ENCODE assay signal across 22 cellular contexts in genomic region chr5:147613359-147613758, GRCh38.
DNase-seq lines count a peak whose midpoint lies in the region; ATAC-seq, FAIRE-seq and TF ChIP-seq lines count a peak whose summit lies in the region.
"Had no signal": no experiment of that assay in that cellular context is flagged by ENCODE, and none has a peak within 500 bp of the region (broad histone marks: within the 10 kb centered on the region; RNA-seq: fewer than 3 reads in every experiment).

No MANE protein-coding gene starts in this region.

- H2BK5ac ChIP-seq in H9 (ENCODE audit: insufficient read length, low read length) = no peak overlapping the region

- H2BK12ac ChIP-seq in H9 (ENCODE audit: insufficient read length, low read depth, low read length) = no peak overlapping the region

- H3K27me3 ChIP-seq in liver (ENCODE audit: control insufficient read depth in 4 of 4, insufficient read depth in 4 of 4, low read length in 3 of 4) (no peaks in the 10 kb centered on the region), HepG2 (ENCODE audit: control insufficient read depth in 1 of 2, insufficient read depth in 2 of 2, low read length in 2 of 2) (no peaks in the 10 kb centered on the region), gastroesophageal sphincter (no peaks in the 10 kb centered on the region), stomach (peaks cover 0 to 5% (median 0%) of the 10 kb centered on the region in 3 donors), H9 (ENCODE audit: insufficient read depth, low read length) (no peaks in the 10 kb centered on the region), spleen (replicated peaks in 1 of 7) (peaks cover 0 to 5% (median 0%) of the 10 kb centered on the region in 7 donors)
- H3K27me3 ChIP-seq: neural progenitor cell had no signal

- no peak overlapping the region for H2AK5ac ChIP-seq in H9 (ENCODE audit: insufficient read length, low read length)

- TF ChIP-seq CTCF in liver (IDR thresholded peaks at IDR 0.05; ENCODE audit: low read depth, low read length, missing input control) = no peak
- TF ChIP-seq CTCF in HepG2 (CRISPR knock-in tag; IDR thresholded peaks at IDR 0.05) = no peak
- no peak for TF ChIP-seq CTCF in gastroesophageal sphincter (IDR thresholded peaks at IDR 0.05)
- no peak for TF ChIP-seq CTCF in stomach (IDR thresholded peaks at IDR 0.05)
- no peak for TF ChIP-seq CTCF in H9 (conservative IDR thresholded peaks at IDR 0.05)
- TF ChIP-seq CTCF in spleen (IDR thresholded peaks at IDR 0.05 in 8 of 11, conservative IDR thresholded peaks at IDR 0.05 in 3 of 11) = no peak

- 27% methylated on average over 1 of the region's 1 CpG for WGBS in liver
- WGBS in HepG2 (ENCODE audit: low lambda C conversion rate) = 41% methylated on average over 1 of the region's 1 CpG
- WGBS in gastroesophageal sphincter (ENCODE audit: low coverage in 1 of 2), 2 donors = 67 to 70% methylated on average over 1 of the region's 1 CpG
- WGBS in stomach, 5 donors = 74 to 81% (median 77%) methylated on average over 1 of the region's 1 CpG
- no CpG with 5 or more reads among the region's 1 CpG for WGBS in H9 (ENCODE audit: extremely low coverage, insufficient read length, low lambda C conversion rate)
- 72 to 89% (median 74%) methylated on average over 1 of the region's 1 CpG for WGBS in spleen, 5 donors

- no peak overlapping the region for H3K18ac ChIP-seq in H9 (ENCODE audit: insufficient read length, low read depth, low read length)

- no peak overlapping the region for H4K8ac ChIP-seq in H9 (replicated peaks; ENCODE audit: insufficient read length, low read depth, low read length)

- no peak overlapping the region for H3T11ph ChIP-seq in H9 (ENCODE audit: low read length)

- H3K4me3 ChIP-seq in liver (ENCODE audit: low read depth in 1 of 3, low read length in 3 of 3) = no peak overlapping the region
- no peak overlapping the region for H3K4me3 ChIP-seq in HepG2 (replicated peaks in 1 of 3; ENCODE audit: insufficient read depth in 1 of 3, low read depth in 2 of 3, low read length in 3 of 3)
- H3K4me3 ChIP-seq in gastroesophageal sphincter = no peak overlapping the region
- H3K4me3 ChIP-seq in stomach = no peak overlapping the region
- no peak overlapping the region for H3K4me3 ChIP-seq in spleen
- H3K4me3 ChIP-seq: A549, GM12878, neural progenitor cell, PC-9 had no signal

- no peak overlapping the region for H3K14ac ChIP-seq in H9 (ENCODE audit: insufficient read depth, low read length)

- H3K4me2 ChIP-seq in HepG2 (ENCODE audit: low read depth, low read length) (no peak overlapping the region), H9 (ENCODE audit: insufficient read depth, insufficient read length, low read length) (no peak overlapping the region)
- H3K4me2 ChIP-seq: A549, neural progenitor cell, PC-9 had no signal

- H3K4me1 ChIP-seq in liver (ENCODE audit: control insufficient read depth in 4 of 4, insufficient read depth in 4 of 4, low read length in 3 of 4) = peaks cover 0 to 17% (median 12%) of the 10 kb centered on the region in 4 donors
- no peaks in the 10 kb centered on the region for H3K4me1 ChIP-seq in HepG2 (ENCODE audit: insufficient read depth, low read length)
- H3K4me1 ChIP-seq in gastroesophageal sphincter = no peaks in the 10 kb centered on the region
- H3K4me1 ChIP-seq in stomach = peaks cover 0 to 7% (median 0%) of the 10 kb centered on the region in 4 donors
- H3K4me1 ChIP-seq in H9 (ENCODE audit: insufficient read depth, low read length) = peaks cover 5% of the 10 kb centered on the region
- H3K4me1 ChIP-seq in spleen = no peaks in the 10 kb centered on the region
- H3K4me1 ChIP-seq: A549 had no signal

- peaks cover 36 to 40% of the 10 kb centered on the region in 2 experiments for H3K4me1 Mint-ChIP-seq in H9
- H3K4me1 Mint-ChIP-seq: IgD-negative memory B cell, neural progenitor cell had no signal

- ATAC-seq in HepG2 (no peak), gastroesophageal sphincter (peak; percentile 41)
- ATAC-seq: A549, GM12878 had no signal

- no peak for TF ChIP-seq POLR2A in HepG2 (IDR thresholded peaks at IDR 0.05; ENCODE audit: insufficient read depth in 1 of 2, low read depth in 2 of 2, low read length in 2 of 2)
- TF ChIP-seq POLR2A in gastroesophageal sphincter (IDR thresholded peaks at IDR 0.05) = no peak
- TF ChIP-seq POLR2A in stomach (IDR thresholded peaks at IDR 0.05) = no peak
- no peak for TF ChIP-seq POLR2A in spleen (IDR thresholded peaks at IDR 0.05)

- no peaks in the 10 kb centered on the region for H4K20me1 ChIP-seq in HepG2 (ENCODE audit: insufficient read depth, low read length)
- no peaks in the 10 kb centered on the region for H4K20me1 ChIP-seq in H9 (ENCODE audit: control insufficient read depth, insufficient read depth, insufficient read length)

- no peak overlapping the region for H3K4me3 Mint-ChIP-seq in H9
- H3K4me3 Mint-ChIP-seq: IgD-negative memory B cell, mesothelial cell of epicardium, neural progenitor cell, type B pancreatic cell had no signal

- H3K9ac ChIP-seq in liver (ENCODE audit: low read depth in 1 of 2, low read length in 2 of 2) (no peak overlapping the region), HepG2 (ENCODE audit: insufficient read depth, low read depth, low read length) (no peak overlapping the region), H9 (ENCODE audit: extremely low read depth, insufficient read length, low read length) (no peak overlapping the region)
- H3K9ac ChIP-seq: neural progenitor cell had no signal

- no peak overlapping the region for H3K56ac ChIP-seq in H9 (ENCODE audit: insufficient read length, low read depth, low read length)

- TF ChIP-seq RAD21 in liver (IDR thresholded peaks at IDR 0.05) (peak in 1 of 2 donors; percentile 9), HepG2 (CRISPR knock-in tag; IDR thresholded peaks at IDR 0.05) (no peak)

- no peak overlapping the region for H2BK120ac ChIP-seq in H9 (ENCODE audit: low read depth, low read length, poor library complexity, severe bottlenecking)

- no peaks in the 10 kb centered on the region for H3K79me2 ChIP-seq in HepG2 (ENCODE audit: insufficient read depth, low read length)
- H3K79me2 ChIP-seq in H9 (ENCODE audit: insufficient read depth, low read length) = no peaks in the 10 kb centered on the region; the same call in 1 of the 2 replicates

- H3K9me3 ChIP-seq in liver (ENCODE audit: control insufficient read depth in 4 of 4, low read length in 3 of 4) (no peaks in the 10 kb centered on the region), HepG2 (ENCODE audit: low read length) (no peaks in the 10 kb centered on the region), gastroesophageal sphincter (no peaks in the 10 kb centered on the region), stomach (no peaks in the 10 kb centered on the region), H9 (ENCODE audit: control insufficient read depth, low read depth, low read length) (no peaks in the 10 kb centered on the region), spleen (no peaks in the 10 kb centered on the region)
- H3K9me3 ChIP-seq: A549 had no signal

- FAIRE-seq in HepG2 (lab: Jason Lieb, UNC) = no peak
- FAIRE-seq: A549, GM12878 had no signal

- POLR2A ChIA-PET in HepG2 (lab: Yijun Ruan, JAX) = no interaction called here

- no peak overlapping the region for H2BK20ac ChIP-seq in H9 (ENCODE audit: low read depth, low read length, poor library complexity, severe bottlenecking)

- in situ Hi-C loops in HepG2 (cut with HindIII; ENCODE audit: extremely low pct_ligation_motif_present, low pct_unique_long_range_greater_than_20kb) = no loop called here

- no peak for TF ChIP-seq EP300 in HepG2 (IDR thresholded peaks at IDR 0.05; ENCODE audit: low read depth in 2 of 2, low read length in 2 of 2)
- no peak for TF ChIP-seq EP300 in HepG2 (CRISPR knock-in tag; IDR thresholded peaks at IDR 0.05; ENCODE audit: borderline replicate concordance)
- TF ChIP-seq EP300 in gastroesophageal sphincter (IDR thresholded peaks at IDR 0.05) = no peak
- no peak for TF ChIP-seq EP300 in stomach (IDR thresholded peaks at IDR 0.05)

- CTCF ChIA-PET in HepG2 (lab: Yijun Ruan, JAX; ENCODE audit: low intra/inter-chr PET ratio, low total read pairs) = no interaction called here

- no peak overlapping the region for H3K4ac ChIP-seq in H9 (ENCODE audit: low read depth, low read length)

- H3K9me3 Mint-ChIP-seq in H9 = peaks cover 1 to 3% of the 10 kb centered on the region in 2 experiments; a peak in 1 of 5 replicates

- peaks cover 43 to 75% (median 54%) of the 10 kb centered on the region in 3 experiments for H3K36me3 Mint-ChIP-seq in H9 (ENCODE audit: insufficient read depth in 1 of 3, low read depth in 3 of 3)
- H3K36me3 Mint-ChIP-seq: IgD-negative memory B cell had no signal

- no peak overlapping the region for H4K91ac ChIP-seq in H9 (ENCODE audit: insufficient read length, low read depth, low read length)

- H3K36me3 ChIP-seq in liver (ENCODE audit: control insufficient read depth in 4 of 4, insufficient read depth in 3 of 4, low read depth in 1 of 4, low read length in 3 of 4) (no peaks in the 10 kb centered on the region), HepG2 (replicated peaks in 1 of 2; ENCODE audit: control insufficient read depth in 1 of 2, insufficient read depth in 2 of 2, low read length in 2 of 2) (no peaks in the 10 kb centered on the region), gastroesophageal sphincter (no peaks in the 10 kb centered on the region), stomach (no peaks in the 10 kb centered on the region), spleen (no peaks in the 10 kb centered on the region)

- H4K5ac ChIP-seq in H9 (ENCODE audit: insufficient read length, low read depth, low read length) = no peak overlapping the region

- no peak overlapping the region for H2AFZ ChIP-seq in HepG2 (ENCODE audit: low read length)
- no peak overlapping the region for H2AFZ ChIP-seq in H9 (ENCODE audit: low read length)
- H2AFZ ChIP-seq: neural progenitor cell, PC-9 had no signal

- H3K23ac ChIP-seq in H9 (ENCODE audit: insufficient read length, low read depth, low read length) = no peak overlapping the region

- H3K79me1 ChIP-seq in H9 (ENCODE audit: insufficient read depth, low read depth, low read length, poor library complexity, severe bottlenecking) = peaks cover 3% of the 10 kb centered on the region

- H3K23me2 ChIP-seq in H9 (ENCODE audit: insufficient read length, low read depth, low read length, poor library complexity, severe bottlenecking) = no peaks in the 10 kb centered on the region

- DNase-seq in HepG2 (ENCODE audit: low spot score) (no peak), astrocyte of the hippocampus (ENCODE audit: low read depth, low spot score) (peak; percentile 41), stomach (no peak), H9 (no peak), spleen (no peak), NCI-H1105 (lab: John Stamatoyannopoulos, UW) (no peak)
- DNase-seq: activated CD4-positive, alpha-beta T cell treated with anti-CD3 and anti-CD28 coated beads for 4 hours; activated effector memory CD4-positive, alpha-beta T cell treated with anti-CD3 and anti-CD28 coated beads, Interleukin-2, amount 50 U/mL, for 16 hours; head of caudate nucleus; islet precursor cell; NCI-H526 treated with DMSO at 0.1 percent for 48 hours; PC-9; stimulated activated naive CD4-positive, alpha-beta T cell treated with Interleukin-2 at 50 U/mL for 16 hours; T-helper 9 cell had no signal

- H2BK15ac ChIP-seq in H9 (ENCODE audit: low read depth, low read length) = no peak overlapping the region

- intact Hi-C loops in HepG2 (cut with micrococcal nuclease; ENCODE audit: unreplicated experiment) = no loop called here
- intact Hi-C loops in stomach (cut with DNase I; ENCODE audit: low total_unique reads) = no loop called here
- intact Hi-C loops in spleen (cut with DNase I; ENCODE audit: low total_unique reads) = no loop called here

- no peak overlapping the region for H3K27ac Mint-ChIP-seq in H9
- H3K27ac Mint-ChIP-seq: IgD-negative memory B cell, mesothelial cell of epicardium, neural progenitor cell, type B pancreatic cell had no signal

- no TSS peak for BruUV-seq in HepG2 (replicated peaks; lab: Mats Ljungman, UMichigan)

- H3K27me3 Mint-ChIP-seq in H9 (ENCODE audit: low read depth) = no peaks in the 10 kb centered on the region
- H3K27me3 Mint-ChIP-seq: type B pancreatic cell had no signal

- H3K27ac ChIP-seq in liver (ENCODE audit: low read depth in 1 of 2, low read length in 2 of 2) = peak overlapping the region in 1 of 2 donors; percentile 48
- H3K27ac ChIP-seq in HepG2 (ENCODE audit: extremely low read length, insufficient read depth, low read length) = no peak overlapping the region
- H3K27ac ChIP-seq in gastroesophageal sphincter = no peak overlapping the region
- no peak overlapping the region for H3K27ac ChIP-seq in stomach
- no peak overlapping the region for H3K27ac ChIP-seq in H9 (ENCODE audit: insufficient read length, low read depth, low read length)
- no peak overlapping the region for H3K27ac ChIP-seq in spleen
- H3K27ac ChIP-seq: A549, neural progenitor cell, PC-9 had no signal
